In genomic region chr11:109641549-109641948, GRCh38 we compare ENCODE assay signal across 12 cellular contexts.
A peak's percentile ranks its signal among the peaks of the same experiment; 100 is the strongest.
DNase-seq lines count a peak whose midpoint lies in the region; ATAC-seq, FAIRE-seq and TF ChIP-seq lines count a peak whose summit lies in the region.
"Had no signal": no experiment of that assay in that cellular context is flagged by ENCODE, and none has a peak within 500 bp of the region (broad histone marks: within the 10 kb centered on the region; RNA-seq: fewer than 3 reads in every experiment).

No MANE protein-coding gene starts in this region.

- H3F3A ChIP-seq in smooth muscle cell (ENCODE audit: low read depth): no peaks in the 10 kb centered on the region

- H4K20me1 ChIP-seq in smooth muscle cell (ENCODE audit: low read depth): no peaks in the 10 kb centered on the region

- no peak overlapping the region for H2AFZ ChIP-seq in smooth muscle cell (ENCODE audit: low read depth)

- CTCF ChIA-PET in activated naive CD4-positive, alpha-beta T cell treated with anti-CD3 and anti-CD28 coated beads for 36 hours (lab: Charles Lee): interaction anchor here (0.8 kb wide), 1 partner anchor 56 kb away, joined by 3 read pairs; no protein-coding TSS in a partner anchor

- H3K36me3 Mint-ChIP-seq in activated naive CD4-positive, alpha-beta T cell treated with anti-CD3 and anti-CD28 coated beads for 36 hours (ENCODE audit: low read depth): peaks cover 1% of the 10 kb centered on the region

- no peaks in the 10 kb centered on the region for H3K9me3 Mint-ChIP-seq in activated naive CD4-positive, alpha-beta T cell treated with anti-CD3 and anti-CD28 coated beads for 36 hours

- H3K79me2 ChIP-seq in smooth muscle cell (ENCODE audit: low read depth): no peaks in the 10 kb centered on the region

- intact Hi-C loops in activated naive CD4-positive, alpha-beta T cell treated with anti-CD3 and anti-CD28 coated beads for 36 hours (cut with micrococcal nuclease): no loop called here
- intact Hi-C loops in pancreas (cut with DNase I) (no loop called here), cardiac septum (cut with DNase I) (no loop called here)

- no peaks in the 10 kb centered on the region for H3K9me3 ChIP-seq in smooth muscle cell (replicated peaks; ENCODE audit: low read depth)
- no peaks in the 10 kb centered on the region for H3K9me3 ChIP-seq in pancreas

- H3K4me3 Mint-ChIP-seq in activated naive CD4-positive, alpha-beta T cell treated with anti-CD3 and anti-CD28 coated beads for 36 hours: no peak overlapping the region
- H3K4me3 Mint-ChIP-seq: effector memory CD8-positive, alpha-beta T cell had no signal

- TF ChIP-seq CTCF in fibroblast of the aortic adventitia (IDR thresholded peaks at IDR 0.05; ENCODE audit: insufficient read depth, low read length) (peak; percentile 39), smooth muscle cell (IDR thresholded peaks at IDR 0.05; ENCODE audit: borderline replicate concordance, insufficient read depth, poor library complexity, severe bottlenecking) (peak; percentile 5), pancreas (IDR thresholded peaks at IDR 0.05) (no peak)

- ATAC-seq in pancreas: no peak
- ATAC-seq: effector memory CD8-positive, alpha-beta T cell had no signal

- H3K9ac ChIP-seq in smooth muscle cell (ENCODE audit: low read depth): no peak overlapping the region
- H3K9ac ChIP-seq: KMS-11 had no signal

- DNase-seq in activated naive CD4-positive, alpha-beta T cell treated with anti-CD3 and anti-CD28 coated beads for 36 hours: peak; percentile 5
- no peak for DNase-seq in activated naive CD4-positive, alpha-beta T cell (lab: John Stamatoyannopoulos, UW)
- DNase-seq in SK-MEL-5 (ENCODE audit: low read depth, low spot score): peak; percentile 37
- DNase-seq in fibroblast of the aortic adventitia (ENCODE audit: low read depth): peak; percentile 46
- DNase-seq in smooth muscle cell (lab: John Stamatoyannopoulos, UW; ENCODE audit: unreplicated experiment): no peak
- no peak for DNase-seq in NCI-H2171 (lab: John Stamatoyannopoulos, UW)
- no peak for DNase-seq in pancreas
- no peak for DNase-seq in cardiac septum (ENCODE audit: low spot score)
- DNase-seq: effector memory CD8-positive, alpha-beta T cell; SHP77; stimulated activated CD4-positive, alpha-beta T cell treated with anti-CD3 and anti-CD28 coated beads, Interleukin-15, amount 100 ng/mL, for 24 hours had no signal

- no peaks in the 10 kb centered on the region for H3K4me1 Mint-ChIP-seq in activated naive CD4-positive, alpha-beta T cell treated with anti-CD3 and anti-CD28 coated beads for 36 hours (ENCODE audit: low read depth)

- H3K27ac ChIP-seq in smooth muscle cell (ENCODE audit: low read depth) (no peak overlapping the region), pancreas (no peak overlapping the region)
- H3K27ac ChIP-seq: KMS-11 had no signal

- 29% methylated on average over 9 of the region's 9 CpGs for WGBS in smooth muscle cell (ENCODE audit: low lambda C conversion rate)
- WGBS in pancreas, 2 donors: 20 to 21% methylated on average over 9 of the region's 9 CpGs

- in situ Hi-C loops in SK-MEL-5 (cut with HindIII; ENCODE audit: low pct_unique_long_range_greater_than_20kb, low sequenced_read_pairs): no loop called here

- H3K4me3 ChIP-seq in fibroblast of the aortic adventitia (ENCODE audit: low read depth, low read length): no peak overlapping the region
- no peak overlapping the region for H3K4me3 ChIP-seq in smooth muscle cell
- no peak overlapping the region for H3K4me3 ChIP-seq in pancreas

- no peak for FAIRE-seq in pancreas (lab: Jason Lieb, UNC)

- no peaks in the 10 kb centered on the region for H3K36me3 ChIP-seq in smooth muscle cell (ENCODE audit: low read depth)
- H3K36me3 ChIP-seq in pancreas: no peaks in the 10 kb centered on the region

- no peak overlapping the region for H3K4me2 ChIP-seq in smooth muscle cell
- H3K4me2 ChIP-seq: KMS-11 had no signal

- H3K27ac Mint-ChIP-seq in activated naive CD4-positive, alpha-beta T cell treated with anti-CD3 and anti-CD28 coated beads for 36 hours: no peak overlapping the region
- H3K27ac Mint-ChIP-seq: effector memory CD8-positive, alpha-beta T cell had no signal

- H3K27me3 ChIP-seq in smooth muscle cell (ENCODE audit: low read depth): peaks cover 2% of the 10 kb centered on the region
- H3K27me3 ChIP-seq in pancreas: peaks cover 0 to 4% (median 0%) of the 10 kb centered on the region in 4 donors

- H3K4me1 ChIP-seq in smooth muscle cell (ENCODE audit: low read depth) (no peaks in the 10 kb centered on the region), pancreas (no peaks in the 10 kb centered on the region)

- no peaks in the 10 kb centered on the region for H3K27me3 Mint-ChIP-seq in activated naive CD4-positive, alpha-beta T cell treated with anti-CD3 and anti-CD28 coated beads for 36 hours (ENCODE audit: low read depth)
- H3K27me3 Mint-ChIP-seq: effector memory CD8-positive, alpha-beta T cell had no signal

Comparison
In these comparisons a context has a peak if more than half of its experiments do, and no peak if none do; other contexts are left out.
1. DNase-seq: peak in activated naive CD4-positive, alpha-beta T cell treated with anti-CD3 and anti-CD28 coated beads for 36 hours (single experiment), SK-MEL-5 (single experiment) and fibroblast of the aortic adventitia (single experiment); none in activated naive CD4-positive, alpha-beta T cell (0 of 4), smooth muscle cell (single experiment), NCI-H2171 (single experiment), pancreas (0 of 6) and cardiac septum (single experiment).
2. CTCF ChIP-seq: peak in fibroblast of the aortic adventitia (single experiment) and smooth muscle cell (single experiment); none in pancreas (0 of 4).